In the genomic region with DNA sequence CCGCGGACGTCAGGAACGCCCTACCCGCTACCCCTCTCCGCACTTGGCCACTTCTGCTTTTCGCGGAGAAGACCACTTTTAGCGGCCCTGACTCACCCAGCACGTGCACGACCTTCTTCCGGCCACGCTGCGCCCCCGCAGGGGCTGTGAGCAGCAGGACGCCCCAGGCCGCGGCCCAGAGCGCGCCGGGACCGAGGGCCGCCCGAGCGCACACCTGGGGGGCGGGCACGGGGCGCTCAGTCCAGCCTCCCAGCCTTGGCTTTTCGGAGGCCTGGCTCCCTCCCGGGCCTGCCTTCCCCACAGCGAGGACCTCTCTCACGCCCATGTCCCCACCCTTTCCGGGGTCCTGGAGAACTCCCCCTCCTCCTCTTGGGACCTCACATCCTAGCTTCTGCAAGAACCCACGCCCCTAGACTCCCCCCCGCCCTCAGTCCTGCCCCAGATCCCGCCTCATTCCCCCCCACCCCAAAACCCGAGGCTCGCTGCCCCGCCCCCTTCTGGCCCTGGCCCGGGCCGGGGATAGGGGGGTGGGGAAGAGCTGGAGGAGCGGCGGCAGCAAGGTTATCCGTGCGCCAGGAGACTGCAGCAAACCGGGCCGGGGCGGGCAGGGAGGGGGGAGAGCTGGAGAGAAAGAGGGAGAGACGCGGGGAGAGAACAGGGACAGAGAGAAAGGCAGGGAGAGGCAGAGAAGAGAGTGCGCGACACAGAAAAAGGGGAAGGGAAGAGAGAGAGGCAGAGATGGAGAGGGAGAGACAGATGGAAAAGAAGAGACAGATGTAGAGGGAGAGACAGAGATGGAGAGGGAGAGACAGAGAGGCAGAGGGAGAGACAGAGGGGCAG, we compare ENCODE assay signal across 11 cellular contexts. TPM values are rescaled to one million over a fixed set of nuclear protein-coding genes. Genes with fewer than 3 reads are reported as not detected.
DNase-seq lines count a peak whose midpoint lies in the region; ATAC-seq and TF ChIP-seq lines count a peak whose summit lies in the region.
"Had no signal": no experiment of that assay in that cellular context is flagged by ENCODE, and none has a peak within 500 bp of the region (broad histone marks: within the 10 kb centered on the region; RNA-seq: fewer than 3 reads in every experiment).

No MANE protein-coding gene starts in this region.

- H3K27me3 ChIP-seq in SU-DHL-6 (ENCODE audit: low read length) (no peaks in the 10 kb centered on the region), iPS DF 6.9 (ENCODE audit: control insufficient read depth, insufficient read depth, low read length) (peaks cover 1% of the 10 kb centered on the region; the same call in 1 of the 2 replicates), stomach (peaks cover 16 to 83% (median 41%) of the 10 kb centered on the region in 3 donors)

- ATAC-seq in activated CD4-positive, CD25-positive, alpha-beta regulatory T cell treated with anti-CD3 and anti-CD28 coated beads, Interleukin-2, amount 50 U/mL, for 24 hours, result peak; percentile 28 to 34

- H3K27ac Mint-ChIP-seq in activated CD4-positive, alpha-beta memory T cell treated with anti-CD3 and anti-CD28 coated beads, Interleukin-2, amount 10 ng/mL, durations not matched to agents 7 days and 5 days, result no peak overlapping the region

- H3K9me3 ChIP-seq in SU-DHL-6 (ENCODE audit: insufficient read depth, low read length) (no peaks in the 10 kb centered on the region), iPS DF 6.9 (ENCODE audit: control insufficient read depth, insufficient read depth, low read length) (no peaks in the 10 kb centered on the region), stomach (peaks cover 0 to 7% (median 6%) of the 10 kb centered on the region in 4 donors)

- H3K4me3 Mint-ChIP-seq in activated CD4-positive, alpha-beta memory T cell treated with anti-CD3 and anti-CD28 coated beads, Interleukin-2, amount 10 ng/mL, durations not matched to agents 7 days and 5 days, result no peak overlapping the region
- H3K4me3 Mint-ChIP-seq: neural crest cell had no signal

- WGBS in iPS DF 6.9 (ENCODE audit: insufficient coverage, insufficient read length), result no CpG with 5 or more reads among the region's 52 CpGs
- WGBS in stomach, 5 donors, result 1 to 5% (median 3%) methylated on average over 20 to 52 of the region's 52 CpGs

- peak overlapping the region; percentile 22 for H3K4me2 ChIP-seq in SU-DHL-6 (ENCODE audit: low read depth, low read length, poor library complexity, severe bottlenecking)

- H4K20me1 ChIP-seq in SU-DHL-6 (ENCODE audit: low read depth, low read length), result no peaks in the 10 kb centered on the region

- no peaks in the 10 kb centered on the region for H3K36me3 Mint-ChIP-seq in activated CD4-positive, alpha-beta memory T cell treated with anti-CD3 and anti-CD28 coated beads, Interleukin-2, amount 10 ng/mL, durations not matched to agents 7 days and 5 days (ENCODE audit: low read depth)

- H3K4me1 ChIP-seq in iPS DF 6.9 (ENCODE audit: control insufficient read depth, insufficient read depth, low read length) (peaks cover 3% of the 10 kb centered on the region), stomach (peaks cover 6 to 19% (median 10%) of the 10 kb centered on the region in 4 donors)

- H3K9me3 Mint-ChIP-seq in activated CD4-positive, alpha-beta memory T cell treated with anti-CD3 and anti-CD28 coated beads, Interleukin-2, amount 10 ng/mL, durations not matched to agents 7 days and 5 days, result no peaks in the 10 kb centered on the region

- POLR2A ChIA-PET in activated CD4-positive, alpha-beta memory T cell treated with anti-CD3 and anti-CD28 coated beads, Interleukin-2, amount 10 ng/mL, durations not matched to agents 7 days and 5 days (lab: Charles Lee), result no interaction called here

- no peak for TF ChIP-seq POLR2A in stomach (IDR thresholded peaks at IDR 0.05)

- TF ChIP-seq CTCF in SU-DHL-6 (IDR thresholded peaks at IDR 0.05; ENCODE audit: insufficient read depth, low read length, poor library complexity, severe bottlenecking) (no peak), stomach (IDR thresholded peaks at IDR 0.05) (no peak)

- H2AFZ ChIP-seq in SU-DHL-6 (ENCODE audit: low read depth, low read length, severe bottlenecking), result peak overlapping the region; percentile 40

- CTCF ChIA-PET in activated CD4-positive, alpha-beta memory T cell treated with anti-CD3 and anti-CD28 coated beads, Interleukin-2, amount 10 ng/mL, durations not matched to agents 7 days and 5 days (lab: Charles Lee), result no interaction called here

- DNase-seq in activated CD4-positive, CD25-positive, alpha-beta regulatory T cell (lab: John Stamatoyannopoulos, UW), result no peak
- DNase-seq in iPS DF 6.9 (ENCODE audit: low read depth, low spot score) (no peak), stomach (no peak), NCI-H2196 (lab: John Stamatoyannopoulos, UW; ENCODE audit: unreplicated experiment) (no peak)
- DNase-seq in activated CD4-positive, alpha-beta memory T cell treated with anti-CD3 and anti-CD28 coated beads, Interleukin-2, amount 10 ng/mL, durations not matched to agents 7 days and 5 days, result no peak
- no peak for DNase-seq in activated CD8-positive, alpha-beta memory T cell treated with anti-CD3 and anti-CD28 coated beads for 24 hours
- DNase-seq: esophagus squamous epithelium; NK-92 treated with Interleukin-12 subunit alpha and Interleukin-12 subunit beta, amount 100 ng/mL, for 24 hours had no signal

- peaks cover 33% of the 10 kb centered on the region for H3K27me3 Mint-ChIP-seq in activated CD4-positive, alpha-beta memory T cell treated with anti-CD3 and anti-CD28 coated beads, Interleukin-2, amount 10 ng/mL, durations not matched to agents 7 days and 5 days

- no peaks in the 10 kb centered on the region for H3K79me2 ChIP-seq in SU-DHL-6 (ENCODE audit: insufficient read depth, low read length)

- H3K36me3 ChIP-seq in SU-DHL-6 (ENCODE audit: low read length), result no peaks in the 10 kb centered on the region
- peaks cover 6% of the 10 kb centered on the region; the same call in 1 of the 2 replicates for H3K36me3 ChIP-seq in iPS DF 6.9 (ENCODE audit: control insufficient read depth, insufficient read depth, low read length)
- H3K36me3 ChIP-seq in stomach, result no peaks in the 10 kb centered on the region
- H3K36me3 ChIP-seq: esophagus squamous epithelium had no signal

- TF ChIP-seq EP300 in stomach (IDR thresholded peaks at IDR 0.05), result no peak

- no peaks in the 10 kb centered on the region for H3F3A ChIP-seq in SU-DHL-6 (ENCODE audit: insufficient read depth)

- intact Hi-C loops in stomach (cut with DNase I; ENCODE audit: low total_unique reads), result no loop called here

- H3K9me2 ChIP-seq in SU-DHL-6 (replicated peaks; ENCODE audit: insufficient read depth, low read length), result no peaks in the 10 kb centered on the region

- H3K4me1 Mint-ChIP-seq in activated CD4-positive, alpha-beta memory T cell treated with anti-CD3 and anti-CD28 coated beads, Interleukin-2, amount 10 ng/mL, durations not matched to agents 7 days and 5 days, result peaks cover 4% of the 10 kb centered on the region

- H3K27ac ChIP-seq in SU-DHL-6 (ENCODE audit: low read depth, low read length) (no peak overlapping the region), iPS DF 6.9 (ENCODE audit: low read length) (no peak overlapping the region), stomach (no peak overlapping the region)
- H3K27ac ChIP-seq: esophagus squamous epithelium had no signal

- H3K4me3 ChIP-seq in SU-DHL-6 (ENCODE audit: insufficient read depth, low read length, poor library complexity, severe bottlenecking) (no peak overlapping the region), iPS DF 6.9 (ENCODE audit: low read length) (peak overlapping the region; percentile 69; the same call in 1 of the 2 replicates), stomach (peak overlapping the region in 3 of 4 donors; percentile 19 to 36 (median 25))

- peak overlapping the region; percentile 13; the same call in 1 of the 2 replicates for H3K9ac ChIP-seq in SU-DHL-6 (ENCODE audit: low read length)

RNA-seq across cellular contexts. Expression of a gene that starts 11.5 kb away (rescaled TPM):
- 1 to 10 TPM in 1 of 5 donors, not detected in 4; 1.3 TPM for total RNA-seq in stomach
- under 1 TPM in 2 of 3 donors, not detected in 1; 0.23 to 0.44 TPM for polyA plus RNA-seq in stomach
- total RNA-seq in activated CD4-positive, alpha-beta memory T cell treated with anti-CD3 and anti-CD28 coated beads, Interleukin-2, amount 10 ng/mL, durations not matched to agents 7 days and 5 days, result not detected

RNA-seq across cellular contexts. Expression of a gene that starts 49.8 kb away (rescaled TPM):
- 1 to 10 TPM in 1 of 5 donors, not detected in 4; 1.7 TPM for total RNA-seq in stomach
- under 1 TPM in 2 of 3 donors, not detected in 1; 0.05 to 0.06 TPM for polyA plus RNA-seq in stomach
- total RNA-seq in activated CD4-positive, alpha-beta memory T cell treated with anti-CD3 and anti-CD28 coated beads, Interleukin-2, amount 10 ng/mL, durations not matched to agents 7 days and 5 days, result not detected
- total RNA-seq: esophagus squamous epithelium had no signal

RNA-seq across cellular contexts. Expression of a gene that starts 58.4 kb away (rescaled TPM):
- 10 to 100 TPM in 1 of 5 donors, 1 to 10 TPM in 1, under 1 TPM in 1, not detected in 2; 0.45 to 14.8 (median 7.7) TPM for total RNA-seq in stomach
- 10 to 100 TPM; 18.2 to 28.9 (median 18.8) TPM for polyA plus RNA-seq in stomach
- total RNA-seq in activated CD4-positive, alpha-beta memory T cell treated with anti-CD3 and anti-CD28 coated beads, Interleukin-2, amount 10 ng/mL, durations not matched to agents 7 days and 5 days, result 10 to 100 TPM; 25.8 to 25.9 TPM

RNA-seq across cellular contexts. Expression of a gene that starts 58.7 kb away (rescaled TPM):
- 100 to 1,000 TPM in 1 of 5 donors, 10 to 100 TPM in 4; 13.0 to 129 (median 36.2) TPM for total RNA-seq in stomach
- polyA plus RNA-seq in stomach, result 10 to 100 TPM; 35.8 to 43.2 (median 37.1) TPM
- 10 to 100 TPM; 63.1 to 67.1 TPM for total RNA-seq in activated CD4-positive, alpha-beta memory T cell treated with anti-CD3 and anti-CD28 coated beads, Interleukin-2, amount 10 ng/mL, durations not matched to agents 7 days and 5 days

RNA-seq across cellular contexts. Expression of a gene that starts 59.1 kb away (rescaled TPM):
- total RNA-seq in stomach, result 100 to 1,000 TPM in 1 of 5 donors, 10 to 100 TPM in 4; 27.2 to 116 (median 49.2) TPM
- 10 to 100 TPM; 10.6 to 16.1 (median 11.3) TPM for polyA plus RNA-seq in stomach
- 10 to 100 TPM; 68.8 to 76.9 TPM for total RNA-seq in activated CD4-positive, alpha-beta memory T cell treated with anti-CD3 and anti-CD28 coated beads, Interleukin-2, amount 10 ng/mL, durations not matched to agents 7 days and 5 days
